Comparison of ENCODE assay signal across 10 cellular contexts in genomic region chr1:204443260-204443619, GRCh38. TPM values are rescaled to one million over a fixed set of nuclear protein-coding genes. Genes with fewer than 3 reads are reported as not detected.
DNase-seq lines count a peak whose midpoint lies in the region; ATAC-seq and TF ChIP-seq lines count a peak whose summit lies in the region.
"Had no signal": no experiment of that assay in that cellular context is flagged by ENCODE, and none has a peak within 500 bp of the region (broad histone marks: within the 10 kb centered on the region; RNA-seq: fewer than 3 reads in every experiment).

No MANE protein-coding gene starts in this region.

- intact Hi-C loops in activated CD4-positive, alpha-beta T cell treated with anti-CD3 and anti-CD28 coated beads, Interleukin-2, amount 10 ng/mL, durations not matched to agents 24 days and 14 days (cut with micrococcal nuclease), result no loop called here
- intact Hi-C loops in tibial artery (cut with DNase I; ENCODE audit: low total_unique reads) (no loop called here), A673 (cut with micrococcal nuclease; ENCODE audit: unreplicated experiment) (loop anchor here (10.0 kb wide), 1 partner anchor 362 kb away; no protein-coding TSS in a partner anchor)

- H3K27me3 ChIP-seq in tibial artery (no peaks in the 10 kb centered on the region), A673 (replicated peaks; ENCODE audit: insufficient read depth, low read depth, low read length, poor library complexity) (no peaks in the 10 kb centered on the region)

- H3K27me3 Mint-ChIP-seq in activated CD4-positive, alpha-beta T cell treated with anti-CD3 and anti-CD28 coated beads, Interleukin-2, amount 10 ng/mL, durations not matched to agents 24 days and 14 days, result no peaks in the 10 kb centered on the region
- no peaks in the 10 kb centered on the region for H3K27me3 Mint-ChIP-seq in natural killer cell treated with Interleukin-12 subunit alpha and Interleukin-12 subunit beta and Interleukin-15 and Interleukin-18, amount 100 ng/mL, for 72 hours

- peaks cover 0 to 38% (median 18%) of the 10 kb centered on the region in 3 donors for H3K36me3 ChIP-seq in tibial artery
- H3K36me3 ChIP-seq in A673 (ENCODE audit: insufficient read depth, low read length, poor library complexity, severe bottlenecking), result peaks cover 15% of the 10 kb centered on the region

- peaks cover 48% of the 10 kb centered on the region for H3K36me3 Mint-ChIP-seq in activated CD4-positive, alpha-beta T cell treated with anti-CD3 and anti-CD28 coated beads, Interleukin-2, amount 10 ng/mL, durations not matched to agents 24 days and 14 days (ENCODE audit: low read depth)
- H3K36me3 Mint-ChIP-seq in natural killer cell treated with Interleukin-12 subunit alpha and Interleukin-12 subunit beta and Interleukin-15 and Interleukin-18, amount 100 ng/mL, for 72 hours, result peaks cover 4% of the 10 kb centered on the region

- H3K9me3 Mint-ChIP-seq in activated CD4-positive, alpha-beta T cell treated with anti-CD3 and anti-CD28 coated beads, Interleukin-2, amount 10 ng/mL, durations not matched to agents 24 days and 14 days, result no peaks in the 10 kb centered on the region
- H3K9me3 Mint-ChIP-seq in natural killer cell treated with Interleukin-12 subunit alpha and Interleukin-12 subunit beta and Interleukin-15 and Interleukin-18, amount 100 ng/mL, for 72 hours, result no peaks in the 10 kb centered on the region

- POLR2A ChIA-PET in A673 (lab: Charles Lee; ENCODE audit: low non-redundant PET), result no interaction called here

- no peak overlapping the region for H3K4me3 ChIP-seq in tibial artery
- no peak overlapping the region for H3K4me3 ChIP-seq in A673 (ENCODE audit: low read depth, low read length, poor library complexity, severe bottlenecking)

- H3K27ac ChIP-seq in tibial artery (peak overlapping the region; percentile 85 to 86), A673 (ENCODE audit: low read depth, low read length, poor library complexity, severe bottlenecking) (no peak overlapping the region)

- no TSS peak for BruUV-seq in A673 (replicated peaks; lab: Mats Ljungman, UMichigan)

- CTCF ChIA-PET in A673 (lab: Charles Lee), result interaction anchor here (0.6 kb wide), 1 partner anchor 38 kb away, joined by 5 read pairs; no protein-coding TSS in a partner anchor

- TF ChIP-seq CTCF in tibial artery (IDR thresholded peaks at IDR 0.05) (no peak), A673 (conservative IDR thresholded peaks at IDR 0.05; ENCODE audit: low read depth, low read length) (no peak)

- H3K9me3 ChIP-seq in tibial artery (no peaks in the 10 kb centered on the region), A673 (ENCODE audit: low read depth, low read length, poor library complexity, severe bottlenecking) (no peaks in the 10 kb centered on the region)

- no peak for ATAC-seq in natural killer cell treated with Interleukin-12 subunit alpha and Interleukin-12 subunit beta and Interleukin-15 and Interleukin-18, amount 100 ng/mL, for 72 hours

- peaks cover 26% of the 10 kb centered on the region for H3K4me1 Mint-ChIP-seq in activated CD4-positive, alpha-beta T cell treated with anti-CD3 and anti-CD28 coated beads, Interleukin-2, amount 10 ng/mL, durations not matched to agents 24 days and 14 days
- peaks cover 5% of the 10 kb centered on the region in 2 donors for H3K4me1 Mint-ChIP-seq in natural killer cell treated with Interleukin-12 subunit alpha and Interleukin-12 subunit beta and Interleukin-15 and Interleukin-18, amount 100 ng/mL, for 72 hours (ENCODE audit: low read depth in 2 of 2)

- peak overlapping the region; percentile 22 for H3K27ac Mint-ChIP-seq in activated CD4-positive, alpha-beta T cell treated with anti-CD3 and anti-CD28 coated beads, Interleukin-2, amount 10 ng/mL, durations not matched to agents 24 days and 14 days
- peak overlapping the region in 1 of 2 donors; percentile 29 for H3K27ac Mint-ChIP-seq in natural killer cell treated with Interleukin-12 subunit alpha and Interleukin-12 subunit beta and Interleukin-15 and Interleukin-18, amount 100 ng/mL, for 72 hours

- no peak overlapping the region for H3K4me3 Mint-ChIP-seq in activated CD4-positive, alpha-beta T cell treated with anti-CD3 and anti-CD28 coated beads, Interleukin-2, amount 10 ng/mL, durations not matched to agents 24 days and 14 days
- no peak overlapping the region for H3K4me3 Mint-ChIP-seq in natural killer cell treated with Interleukin-12 subunit alpha and Interleukin-12 subunit beta and Interleukin-15 and Interleukin-18, amount 100 ng/mL, for 72 hours

- peaks cover 8 to 59% (median 46%) of the 10 kb centered on the region in 4 donors for H3K4me1 ChIP-seq in tibial artery
- peaks cover 7% of the 10 kb centered on the region for H3K4me1 ChIP-seq in A673 (ENCODE audit: insufficient read depth, low read length, poor library complexity, severe bottlenecking)

- DNase-seq in activated CD4-positive, alpha-beta T cell treated with anti-CD3 and anti-CD28 coated beads, Interleukin-2, amount 10 ng/mL, durations not matched to agents 24 days and 14 days, result no peak
- no peak for DNase-seq in activated CD4-positive, alpha-beta T cell treated with anti-CD3 and anti-CD28 coated beads for 48 hours
- DNase-seq in cerebellum (ENCODE audit: low spot score) (peak; percentile 14), mucosa of gallbladder (ENCODE audit: low spot score) (peak; percentile 42), tibial artery (peak in 1 of 2 donors; percentile 28), A673 (ENCODE audit: low spot score) (no peak), NCI-H446 treated with DMSO at 0.1 percent for 48 hours (lab: John Stamatoyannopoulos, UW) (no peak)
- DNase-seq in natural killer cell treated with Interleukin-12 subunit alpha and Interleukin-12 subunit beta and Interleukin-15 and Interleukin-18, amount 100 ng/mL, for 72 hours (ENCODE audit: low spot score), result no peak
- DNase-seq: activated CD4-positive, CD25-positive, alpha-beta regulatory T cell treated with anti-CD3 and anti-CD28 coated beads, Interleukin-2, amount 50 U/mL, for 72 hours; KG1 had no signal

RNA-seq across cellular contexts. Expression of gene PPP1R15B, which starts 31.6 kb away (rescaled TPM):
- 70.9 and 74.0 TPM in 2 replicates for total RNA-seq in activated CD4-positive, alpha-beta T cell treated with anti-CD3 and anti-CD28 coated beads, Interleukin-2, amount 10 ng/mL, durations not matched to agents 24 days and 14 days
- total RNA-seq in cerebellum (29.7 TPM), mucosa of gallbladder (38.8 TPM), A673 (2021) (46.9 and 52.5 TPM in 2 replicates)
- 10 to 100 TPM; 93.1 to 98.6 TPM for total RNA-seq in natural killer cell treated with Interleukin-12 subunit alpha and Interleukin-12 subunit beta and Interleukin-15 and Interleukin-18, amount 100 ng/mL, for 72 hours

RNA-seq across cellular contexts. Expression of gene PIK3C2B, which starts 51.4 kb away (rescaled TPM):
- 22.7 and 23.6 TPM in 2 replicates for total RNA-seq in activated CD4-positive, alpha-beta T cell treated with anti-CD3 and anti-CD28 coated beads, Interleukin-2, amount 10 ng/mL, durations not matched to agents 24 days and 14 days
- 32.3 TPM for total RNA-seq in cerebellum
- 64.6 TPM for total RNA-seq in mucosa of gallbladder
- 10 to 100 TPM; 14.2 to 28.7 TPM for total RNA-seq in natural killer cell treated with Interleukin-12 subunit alpha and Interleukin-12 subunit beta and Interleukin-15 and Interleukin-18, amount 100 ng/mL, for 72 hours
- total RNA-seq in A673 (2021), result 18.0 and 25.5 TPM in 2 replicates

Comparison
In these comparisons a context has a peak if more than half of its experiments do, and no peak if none do; other contexts are left out.
1. DNase-seq: peak in cerebellum (single experiment) and mucosa of gallbladder (single experiment); none in activated CD4-positive, alpha-beta T cell treated with anti-CD3 and anti-CD28 coated beads, Interleukin-2, amount 10 ng/mL, durations not matched to agents 24 days and 14 days (single experiment), activated CD4-positive, alpha-beta T cell treated with anti-CD3 and anti-CD28 coated beads for 48 hours (single experiment), natural killer cell treated with Interleukin-12 subunit alpha and Interleukin-12 subunit beta and Interleukin-15 and Interleukin-18, amount 100 ng/mL, for 72 hours (single experiment), A673 (single experiment) and NCI-H446 treated with DMSO at 0.1 percent for 48 hours (single experiment).